11 cellular contexts compared by ENCODE assay signal in genomic region chr1:220767312-220768126, GRCh38. TPM values are rescaled to one million over a fixed set of nuclear protein-coding genes. Genes with fewer than 3 reads are reported as not detected.
DNase-seq lines count a peak whose midpoint lies in the region; ATAC-seq and TF ChIP-seq lines count a peak whose summit lies in the region.
"Had no signal": no experiment of that assay in that cellular context is flagged by ENCODE, and none has a peak within 500 bp of the region (broad histone marks: within the 10 kb centered on the region; RNA-seq: fewer than 3 reads in every experiment).

No MANE protein-coding gene starts in this region.

- no peaks in the 10 kb centered on the region for H3K4me1 Mint-ChIP-seq in activated CD4-positive, alpha-beta T cell treated with anti-CD3 and anti-CD28 coated beads, Interleukin-2, amount 10 ng/mL, durations not matched to agents 7 days and 5 days

- no peak overlapping the region for H2AFZ ChIP-seq in SK-N-SH (ENCODE audit: low read depth)

- DNase-seq in AML-193 (lab: John Stamatoyannopoulos, UW), result peak; percentile 23 to 31
- peak; percentile 90 for DNase-seq in fibroblast of pulmonary artery (ENCODE audit: low read depth)
- no peak for DNase-seq in mucosa of descending colon
- DNase-seq in stimulated activated CD4-positive, alpha-beta T cell treated with anti-CD3 and anti-CD28 coated beads, Interleukin-4, amount 100 ng/mL, for 4 hours, result no peak
- no peak for DNase-seq in SK-N-SH
- no peak for DNase-seq in activated CD4-positive, alpha-beta T cell treated with anti-CD3 and anti-CD28 coated beads, Interleukin-2, amount 10 ng/mL, durations not matched to agents 7 days and 5 days
- DNase-seq: hypothalamus, NCI-H2081 treated with DMSO at 0.1 percent for 48 hours had no signal

- no peak overlapping the region for H3K4me2 ChIP-seq in SK-N-SH

- ATAC-seq in HG03460 (IDR thresholded peaks at IDR 0.05; ENCODE audit: unreplicated experiment) (peak; percentile 35), mucosa of descending colon (peak; percentile 74), HG03045 (IDR thresholded peaks at IDR 0.05; ENCODE audit: unreplicated experiment) (no peak)

- no peaks in the 10 kb centered on the region for H3K9me2 ChIP-seq in SK-N-SH

- TF ChIP-seq RAD21 in SK-N-SH (IDR thresholded peaks at IDR 0.05; ENCODE audit: low read length), result no peak

- H3K36me3 ChIP-seq in mucosa of descending colon (ENCODE audit: low read depth) (no peaks in the 10 kb centered on the region), SK-N-SH (replicated peaks in 1 of 2; ENCODE audit: control insufficient read depth in 1 of 2, insufficient read depth in 2 of 2, low read length in 1 of 2) (peaks cover 0 to 19% of the 10 kb centered on the region in 2 experiments)

- peaks cover 2% of the 10 kb centered on the region for H3K27me3 Mint-ChIP-seq in activated CD4-positive, alpha-beta T cell treated with anti-CD3 and anti-CD28 coated beads, Interleukin-2, amount 10 ng/mL, durations not matched to agents 7 days and 5 days

- CTCF ChIA-PET in SK-N-SH (lab: Yijun Ruan, JAX), result interaction anchor here (0.6 to 1.4 kb wide), 3 partner anchors 9 to 36 kb away, joined by 4 to 5 read pairs (median 4); no protein-coding TSS in a partner anchor
- CTCF ChIA-PET in activated CD4-positive, alpha-beta T cell treated with anti-CD3 and anti-CD28 coated beads, Interleukin-2, amount 10 ng/mL, durations not matched to agents 7 days and 5 days (lab: Charles Lee), result no interaction called here

- no peak overlapping the region for H3K27ac Mint-ChIP-seq in activated CD4-positive, alpha-beta T cell treated with anti-CD3 and anti-CD28 coated beads, Interleukin-2, amount 10 ng/mL, durations not matched to agents 7 days and 5 days

- no peak overlapping the region for H3K4me3 Mint-ChIP-seq in activated CD4-positive, alpha-beta T cell treated with anti-CD3 and anti-CD28 coated beads, Interleukin-2, amount 10 ng/mL, durations not matched to agents 7 days and 5 days

- H4K20me1 ChIP-seq in SK-N-SH (ENCODE audit: insufficient read depth), result no peaks in the 10 kb centered on the region

- no peaks in the 10 kb centered on the region for H3K27me3 ChIP-seq in SK-N-SH (ENCODE audit: insufficient read depth)

- H3K27ac ChIP-seq in SK-N-SH (ENCODE audit: low read depth in 2 of 2, low read length in 1 of 2), result no peak overlapping the region
- H3K27ac ChIP-seq: VCaP had no signal

- H3K79me2 ChIP-seq in SK-N-SH (ENCODE audit: insufficient read depth), result no peaks in the 10 kb centered on the region

- no peaks in the 10 kb centered on the region for H3K9me3 Mint-ChIP-seq in activated CD4-positive, alpha-beta T cell treated with anti-CD3 and anti-CD28 coated beads, Interleukin-2, amount 10 ng/mL, durations not matched to agents 7 days and 5 days

- TF ChIP-seq EP300 in SK-N-SH (IDR thresholded peaks at IDR 0.05; ENCODE audit: borderline replicate concordance in 1 of 2, low read depth in 1 of 2, low read length in 1 of 2), result no peak

- H3F3A ChIP-seq in SK-N-SH (replicated peaks; ENCODE audit: insufficient read depth), result no peaks in the 10 kb centered on the region

- POLR2A ChIA-PET in SK-N-SH (lab: Yijun Ruan, JAX), result interaction anchor here (1.2 kb wide), 1 partner anchor 19 kb away, joined by 3 read pairs; the partner anchor contains the start of gene MTARC1
- POLR2A ChIA-PET in activated CD4-positive, alpha-beta T cell treated with anti-CD3 and anti-CD28 coated beads, Interleukin-2, amount 10 ng/mL, durations not matched to agents 7 days and 5 days (lab: Charles Lee), result no interaction called here

- H3K9me3 ChIP-seq in mucosa of descending colon, result no peaks in the 10 kb centered on the region
- no peaks in the 10 kb centered on the region for H3K9me3 ChIP-seq in SK-N-SH

- WGBS in SK-N-SH (ENCODE audit: low lambda C conversion rate), result 72% methylated on average over 8 of the region's 8 CpGs

- no peaks in the 10 kb centered on the region for H3K4me1 ChIP-seq in mucosa of descending colon (ENCODE audit: low read depth)
- no peaks in the 10 kb centered on the region for H3K4me1 ChIP-seq in SK-N-SH (ENCODE audit: control insufficient read depth in 1 of 2, insufficient read depth in 2 of 2, low read depth in 1 of 2, low read length in 1 of 2)

- H3K9ac ChIP-seq in SK-N-SH, result no peak overlapping the region

- no peaks in the 10 kb centered on the region for H3K36me3 Mint-ChIP-seq in activated CD4-positive, alpha-beta T cell treated with anti-CD3 and anti-CD28 coated beads, Interleukin-2, amount 10 ng/mL, durations not matched to agents 7 days and 5 days (ENCODE audit: low read depth)

- intact Hi-C loops in mucosa of descending colon (cut with DNase I, micrococcal nuclease), result no loop called here

- H3K4me3 ChIP-seq in fibroblast of pulmonary artery (replicated peaks; ENCODE audit: low read depth, low read length) (no peak overlapping the region), mucosa of descending colon (no peak overlapping the region), SK-N-SH (ENCODE audit: low read depth in 2 of 2, low read length in 1 of 2) (no peak overlapping the region)

- TF ChIP-seq CTCF in fibroblast of pulmonary artery (IDR thresholded peaks at IDR 0.05; ENCODE audit: low read length, missing control alignments), result no peak
- no peak for TF ChIP-seq CTCF in mucosa of descending colon (IDR thresholded peaks at IDR 0.05)
- no peak for TF ChIP-seq CTCF in SK-N-SH (IDR thresholded peaks at IDR 0.05)

TF ChIP-seq in SK-N-SH, 30 proteins besides CTCF, POLR2A, EP300 and RAD21:
- no peak for TF ChIP-seq MEF2A (IDR thresholded peaks at IDR 0.05; ENCODE audit: borderline replicate concordance, low read depth)
- TF ChIP-seq RXRA (IDR thresholded peaks at IDR 0.05; ENCODE audit: borderline replicate concordance, low read depth), result no peak
- no peak for TF ChIP-seq GABPA (IDR thresholded peaks at IDR 0.05; ENCODE audit: low read depth)
- no peak for TF ChIP-seq JUND (IDR thresholded peaks at IDR 0.05)
- no peak for TF ChIP-seq TCF12 (IDR thresholded peaks at IDR 0.05)

RNA-seq across cellular contexts. Expression of gene MTARC1, which starts 19.2 kb away (rescaled TPM):
- 10 to 100 TPM; 22.7 to 47.2 (median 34.7) TPM for total RNA-seq in mucosa of descending colon
- 5.4 and 6.1 TPM in 2 replicates for polyA plus RNA-seq in SK-N-SH (2012; rRNA removed)
- polyA plus RNA-seq in SK-N-SH (2012; cell fraction: cytosol; rRNA removed), result 6.3 and 9.4 TPM in 2 replicates
- polyA plus RNA-seq in SK-N-SH (2012; cell fraction: nucleus; rRNA removed), result 2.6 and 4.3 TPM in 2 replicates
- not detected for total RNA-seq in activated CD4-positive, alpha-beta T cell treated with anti-CD3 and anti-CD28 coated beads, Interleukin-2, amount 10 ng/mL, durations not matched to agents 7 days and 5 days

RNA-seq across cellular contexts. Expression of gene MTARC2, which starts 19.4 kb away (rescaled TPM):
- 10 to 100 TPM; 26.7 to 41.8 (median 35.6) TPM for total RNA-seq in mucosa of descending colon
- 6.0 and 6.1 TPM in 2 replicates for polyA plus RNA-seq in SK-N-SH (2012; rRNA removed)
- polyA plus RNA-seq in SK-N-SH (2012; cell fraction: cytosol; rRNA removed), result 4.2 and 4.4 TPM in 2 replicates
- 19.4 and 19.6 TPM in 2 replicates for polyA plus RNA-seq in SK-N-SH (2012; cell fraction: nucleus; rRNA removed)
- not detected for total RNA-seq in activated CD4-positive, alpha-beta T cell treated with anti-CD3 and anti-CD28 coated beads, Interleukin-2, amount 10 ng/mL, durations not matched to agents 7 days and 5 days

Comparison
In these comparisons a context has a peak if more than half of its experiments do, and no peak if none do; other contexts are left out.
1. DNase-seq: peak in AML-193 (2 of 2) and fibroblast of pulmonary artery (single experiment); none in mucosa of descending colon (0 of 3), stimulated activated CD4-positive, alpha-beta T cell treated with anti-CD3 and anti-CD28 coated beads, Interleukin-4, amount 100 ng/mL, for 4 hours (0 of 2), SK-N-SH (single experiment) and activated CD4-positive, alpha-beta T cell treated with anti-CD3 and anti-CD28 coated beads, Interleukin-2, amount 10 ng/mL, durations not matched to agents 7 days and 5 days (single experiment).
2. RNA of gene MTARC1, which starts 19.2 kb away (total RNA-seq): 22.7 to 47.2 TPM in mucosa of descending colon; not detected in activated CD4-positive, alpha-beta T cell treated with anti-CD3 and anti-CD28 coated beads, Interleukin-2, amount 10 ng/mL, durations not matched to agents 7 days and 5 days; every median in the first group is over 10 times any median in the second.
3. RNA of gene MTARC2, which starts 19.4 kb away (total RNA-seq): 26.7 to 41.8 TPM in mucosa of descending colon; not detected in activated CD4-positive, alpha-beta T cell treated with anti-CD3 and anti-CD28 coated beads, Interleukin-2, amount 10 ng/mL, durations not matched to agents 7 days and 5 days; every median in the first group is over 10 times any median in the second.